Comparison of ENCODE assay signal across 20 cellular contexts in genomic region chr4:60588556-60588955, GRCh38.
"Had no signal": no experiment of that assay in that cellular context is flagged by ENCODE, and none has a peak within 500 bp of the region (broad histone marks: within the 10 kb centered on the region; RNA-seq: fewer than 3 reads in every experiment).

No MANE protein-coding gene starts in this region.

- ATAC-seq: Panc1 had no signal

- H3K27me3 ChIP-seq: MG63, SJSA1 had no signal

- DNase-seq: KBM-7, MG63, NCI-H1092, NCI-H1105 treated with DMSO at 0.1 percent for 48 hours, NCI-H1417 treated with DMSO at 0.1 percent for 48 hours, NCI-H187, NCI-H2029, NCI-H2081 treated with DMSO at 0.1 percent for 48 hours, NCI-H2171, NCI-H226, NCI-H446, NCI-H510A, NCI-H524 treated with DMSO at 0.1 percent for 48 hours, NCI-H69, NCI-H774, Right ventricle myocardium superior, SIG-M5 had no signal

- H3K4me1 ChIP-seq: SJSA1 had no signal

- H3K9me3 ChIP-seq: MG63 had no signal

- H3K27ac ChIP-seq: SJSA1, SK-N-MC had no signal

- H3K4me3 ChIP-seq: MG63, SJSA1, SK-N-MC had no signal

- H3K36me3 ChIP-seq: MG63, SJSA1 had no signal
